In the genomic region with DNA sequence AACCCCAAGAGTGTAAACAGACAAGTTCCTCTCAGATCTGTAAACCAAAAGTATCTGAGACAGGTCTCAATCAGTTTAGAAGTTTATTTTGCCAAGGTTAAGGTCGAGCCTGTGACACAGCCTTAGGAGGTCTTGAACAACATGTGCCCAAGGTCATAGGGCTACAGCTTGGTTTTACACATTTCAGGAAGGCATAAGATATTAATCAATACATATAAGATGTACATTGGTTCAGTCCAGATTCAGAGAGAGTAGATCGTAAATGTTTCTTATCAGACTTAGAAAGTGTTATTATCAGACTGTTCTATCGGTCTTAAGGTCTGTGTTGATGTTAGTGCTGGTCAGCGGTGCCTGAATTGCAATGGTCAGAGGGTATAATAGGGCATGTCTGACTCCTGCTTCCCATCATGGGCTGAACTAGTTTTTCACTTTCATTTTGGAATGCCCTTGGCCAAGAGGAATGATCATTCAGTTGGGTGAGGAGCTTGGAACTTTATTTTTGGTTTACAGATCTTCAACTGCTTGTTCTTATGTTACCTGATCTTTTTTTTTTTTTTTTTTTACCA, we compare ENCODE assay signal across 17 cellular contexts.
"Had no signal": no experiment of that assay in that cellular context is flagged by ENCODE, and none has a peak within 500 bp of the region (broad histone marks: within the 10 kb centered on the region; RNA-seq: fewer than 3 reads in every experiment).

No MANE protein-coding gene starts in this region.

- H3K36me3 Mint-ChIP-seq: natural killer cell had no signal

- H3K4me1 Mint-ChIP-seq: mesothelial cell of epicardium, natural killer cell had no signal

- H3K27me3 ChIP-seq: heart left ventricle, pancreas, tibial artery had no signal

- H3K9me3 Mint-ChIP-seq: dendritic cell treated with granulocyte-macrophage colony-stimulating factor and Interleukin-4, amounts not matched to agents 40 ng/mL and 50 ng/mL, for 4 days; natural killer cell had no signal

- H3K4me3 ChIP-seq: heart left ventricle, pancreas, smooth muscle cell, tibial artery had no signal

- H3K27ac Mint-ChIP-seq: dendritic cell treated with granulocyte-macrophage colony-stimulating factor and Interleukin-4, amounts not matched to agents 40 ng/mL and 50 ng/mL, for 4 days; mesothelial cell of epicardium; natural killer cell; progenitor cell of endocrine pancreas had no signal

- H3K4me2 ChIP-seq: smooth muscle cell had no signal

- ATAC-seq: left lobe of liver, natural killer cell, pancreas, right cardiac atrium had no signal

- DNase-seq: cerebellar nuclear complex; erythroblast; heart left ventricle; hypothalamus; natural killer cell; nucleus accumbens; pancreas; right cardiac atrium; stimulated activated CD4-positive, alpha-beta T cell treated with anti-CD3 and anti-CD28 coated beads, Interleukin-2, amount 100 ng/mL, for 48 hours; stimulated activated naive CD4-positive, alpha-beta T cell treated with Interleukin-2 at 50 U/mL for 16 hours; tibial artery had no signal

- H3K9me3 ChIP-seq: heart left ventricle, pancreas, tibial artery had no signal

- H3K27me3 Mint-ChIP-seq: progenitor cell of endocrine pancreas had no signal

- H3K4me3 Mint-ChIP-seq: dendritic cell treated with granulocyte-macrophage colony-stimulating factor and Interleukin-4, amounts not matched to agents 40 ng/mL and 50 ng/mL, for 4 days; mesothelial cell of epicardium; natural killer cell; neural crest cell had no signal

- H3K36me3 ChIP-seq: heart left ventricle, pancreas, tibial artery had no signal

- H3K27ac ChIP-seq: heart left ventricle, pancreas, tibial artery had no signal

- H3K4me1 ChIP-seq: pancreas, tibial artery had no signal
